8 cellular contexts compared by ENCODE assay signal in genomic region chr12:52050771-52051541, GRCh38. TPM values are rescaled to one million over a fixed set of nuclear protein-coding genes. Genes with fewer than 3 reads are reported as not detected.
A peak's percentile ranks its signal among the peaks of the same experiment; 100 is the strongest.
DNase-seq lines count a peak whose midpoint lies in the region; ATAC-seq lines count a peak whose summit lies in the region.

TSS of gene NR4A1 (plus strand) at chr12:52051442. CDS start at chr12:52054329, 2,887 bp downstream.

- peak within 1 kb of the TSS; percentile 93 for H3K27ac ChIP-seq in effector memory CD4-positive, alpha-beta T cell (ENCODE audit: insufficient read depth, low read length, poor library complexity, severe bottlenecking)
- H3K27ac ChIP-seq in mesendoderm (ENCODE audit: low read depth, low read length), result no peak within 1 kb of the TSS

- no peak within 1 kb of the TSS for H2BK5ac ChIP-seq in mesendoderm (ENCODE audit: low read length)

- H3K4me3 ChIP-seq in effector memory CD4-positive, alpha-beta T cell (ENCODE audit: insufficient read depth, low read depth, low read length, poor library complexity, severe bottlenecking), result peak within 1 kb of the TSS; percentile 57
- peak within 1 kb of the TSS; percentile 37 for H3K4me3 ChIP-seq in mesendoderm (ENCODE audit: low read length)

- H3K9ac ChIP-seq in mesendoderm (ENCODE audit: low read length), result peak within 1 kb of the TSS; percentile 81

- H3K18ac ChIP-seq in mesendoderm (ENCODE audit: low read length), result no peak within 1 kb of the TSS

- H3K79me2 ChIP-seq in mesendoderm (ENCODE audit: control insufficient read depth, insufficient read depth, low read length), result no peaks in the 10 kb centered on the region

- H3K56ac ChIP-seq in mesendoderm (ENCODE audit: low read length), result peak within 1 kb of the TSS; percentile 92

- H2BK15ac ChIP-seq in mesendoderm (replicated peaks; ENCODE audit: low read depth), result no peak within 1 kb of the TSS

- no peaks in the 10 kb centered on the region for H3K27me3 ChIP-seq in effector memory CD4-positive, alpha-beta T cell (replicated peaks; ENCODE audit: control insufficient read depth, insufficient read depth, low read length, poor library complexity, severe bottlenecking)
- no peaks in the 10 kb centered on the region for H3K27me3 ChIP-seq in mesendoderm (ENCODE audit: insufficient read depth, low read length, poor library complexity)

- WGBS in mesendoderm (ENCODE audit: extremely low coverage, insufficient coverage, low lambda C conversion rate), result no CpG with 5 or more reads among the region's 76 CpGs

- H3K23ac ChIP-seq in mesendoderm (ENCODE audit: low read length), result peak within 1 kb of the TSS; percentile 89

- no peak within 1 kb of the TSS for H3K4ac ChIP-seq in mesendoderm (ENCODE audit: low read depth, low read length)

- peak within 1 kb of the TSS; percentile 97 for H3K4me2 ChIP-seq in mesendoderm (ENCODE audit: low read length)

- H2AK5ac ChIP-seq in mesendoderm (ENCODE audit: low read length), result no peak within 1 kb of the TSS

- ATAC-seq in GM19328 (IDR thresholded peaks at IDR 0.05; ENCODE audit: unreplicated experiment), result peak; percentile 86
- peak; percentile 77 for ATAC-seq in HG03520 (IDR thresholded peaks at IDR 0.05; ENCODE audit: unreplicated experiment)

- H3K9me3 ChIP-seq in effector memory CD4-positive, alpha-beta T cell (ENCODE audit: control insufficient read depth, low read length), result no peaks in the 10 kb centered on the region

- H4K5ac ChIP-seq in mesendoderm (ENCODE audit: low read length), result no peak within 1 kb of the TSS

- H3K36me3 ChIP-seq in effector memory CD4-positive, alpha-beta T cell (ENCODE audit: control insufficient read depth, insufficient read depth, low read length), result no peaks in the 10 kb centered on the region
- H3K36me3 ChIP-seq in mesendoderm (ENCODE audit: control insufficient read depth, insufficient read depth, low read length), result no peaks in the 10 kb centered on the region

- peaks cover 24% of the 10 kb centered on the region for H3K4me1 ChIP-seq in effector memory CD4-positive, alpha-beta T cell (ENCODE audit: control insufficient read depth, insufficient read depth, low read length, poor library complexity, severe bottlenecking)
- peaks cover 8% of the 10 kb centered on the region for H3K4me1 ChIP-seq in mesendoderm (ENCODE audit: control insufficient read depth, low read depth, low read length)

- peak; percentile 97 for DNase-seq in CD1c-positive myeloid dendritic cell (ENCODE audit: extremely low spot score)
- DNase-seq in NCI-H82 (lab: John Stamatoyannopoulos, UW), result peak; percentile 96
- peak; percentile 98 to 99 for DNase-seq in activated CD8-positive, alpha-beta memory T cell treated with anti-CD3 and anti-CD28 coated beads for 4 hours (ENCODE audit: low read depth in 2 of 2)
- peak; percentile 99 for DNase-seq in effector memory CD4-positive, alpha-beta T cell
- DNase-seq in mesendoderm, result peak; percentile 89
- peak; percentile 100 for DNase-seq in stimulated activated CD8-positive, alpha-beta memory T cell treated with anti-CD3 and anti-CD28 coated beads, Interleukin-12 subunit alpha, Interleukin-12 subunit beta, amount 100 ng/mL, for 4 hours (ENCODE audit: low read depth)

- H4K8ac ChIP-seq in mesendoderm (ENCODE audit: low read depth, low read length), result no peak within 1 kb of the TSS

- H2BK120ac ChIP-seq in mesendoderm (ENCODE audit: low read depth, low read length), result no peak within 1 kb of the TSS

- no peaks in the 10 kb centered on the region for H3K79me1 ChIP-seq in mesendoderm (ENCODE audit: low read length)

RNA-seq across cellular contexts. Expression of gene NR4A1, which starts in this region (rescaled TPM):
- 10.5 TPM for polyA plus RNA-seq in mesendoderm (2013, experiment 1 of 2)
- polyA plus RNA-seq in mesendoderm (2013, experiment 2 of 2), result 10.7 TPM
